2 cellular contexts compared by ENCODE assay signal in the genomic region with DNA sequence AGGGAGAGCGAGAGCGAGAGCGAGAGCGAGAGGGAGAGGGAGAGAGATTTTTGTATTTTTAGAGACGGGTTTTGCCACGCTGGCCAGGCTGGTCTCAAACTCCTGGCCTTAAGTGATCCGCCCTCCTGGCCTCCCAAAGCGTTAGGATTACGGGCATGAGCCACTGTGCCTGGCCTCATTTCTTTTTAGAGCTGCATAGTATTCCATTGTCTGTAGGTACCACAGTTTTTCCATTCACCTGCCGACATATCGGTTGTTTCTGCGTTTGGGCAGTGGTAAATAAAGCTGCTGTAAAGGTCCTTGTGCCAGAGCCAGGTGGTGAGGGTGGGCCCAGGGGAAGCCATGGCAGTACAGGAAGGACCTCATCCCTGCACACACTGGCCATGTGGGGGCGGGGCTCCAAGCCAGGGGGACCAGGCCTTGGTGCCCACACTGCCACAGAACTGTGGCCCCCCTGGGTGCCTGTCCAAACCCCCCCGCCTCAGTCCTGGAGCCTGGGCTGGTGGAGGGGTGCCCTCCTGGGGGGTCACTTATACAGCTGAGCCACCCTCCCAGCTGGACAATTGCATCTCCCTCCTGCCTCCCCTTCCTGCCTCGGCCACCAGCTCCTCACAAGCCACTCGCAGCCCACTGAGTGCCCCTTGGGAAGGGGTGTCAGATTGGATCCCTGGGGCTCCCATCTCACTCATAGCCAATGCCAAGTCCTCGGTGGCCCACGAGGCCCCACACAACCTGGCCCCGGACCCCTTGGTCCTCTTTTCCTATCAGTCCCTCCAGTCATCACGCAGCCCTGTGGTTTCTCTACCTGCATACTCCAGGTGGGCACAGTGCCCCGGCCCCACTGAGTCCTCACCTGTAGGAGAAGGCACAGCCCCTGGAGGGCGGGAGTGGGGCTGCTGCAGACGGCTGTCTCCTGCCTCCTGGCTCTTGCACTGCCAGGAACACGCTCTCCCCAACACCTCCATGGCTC.
TF ChIP-seq lines count a peak whose summit lies in the region.

No MANE protein-coding gene starts in this region.

TF ChIP-seq in HCT116, 20 proteins besides CTCF, POLR2A, EP300 and RAD21:
- TF ChIP-seq ELF1 (IDR thresholded peaks at IDR 0.05; ENCODE audit: borderline replicate concordance, low read depth) (no peak), TCF7L2 (IDR thresholded peaks at IDR 0.05; ENCODE audit: borderline replicate concordance, extremely low read depth, insufficient read depth, insufficient read length) (no peak), REST (IDR thresholded peaks at IDR 0.05; ENCODE audit: low read depth) (no peak), CEBPB (IDR thresholded peaks at IDR 0.05; ENCODE audit: low read depth) (no peak), FOSL1 (IDR thresholded peaks at IDR 0.05; ENCODE audit: low read depth) (no peak), YY1 (IDR thresholded peaks at IDR 0.05; ENCODE audit: extremely low read depth, insufficient replicate concordance, low read depth, low read length) (no peak), ATF3 (IDR thresholded peaks at IDR 0.05) (no peak), SP1 (IDR thresholded peaks at IDR 0.05; ENCODE audit: low read depth) (no peak), EZH2 (IDR thresholded peaks at IDR 0.05) (no peak)

TF ChIP-seq in K562, 482 proteins besides CTCF, POLR2A, EP300 and RAD21:
- TF ChIP-seq, protein P1, sequence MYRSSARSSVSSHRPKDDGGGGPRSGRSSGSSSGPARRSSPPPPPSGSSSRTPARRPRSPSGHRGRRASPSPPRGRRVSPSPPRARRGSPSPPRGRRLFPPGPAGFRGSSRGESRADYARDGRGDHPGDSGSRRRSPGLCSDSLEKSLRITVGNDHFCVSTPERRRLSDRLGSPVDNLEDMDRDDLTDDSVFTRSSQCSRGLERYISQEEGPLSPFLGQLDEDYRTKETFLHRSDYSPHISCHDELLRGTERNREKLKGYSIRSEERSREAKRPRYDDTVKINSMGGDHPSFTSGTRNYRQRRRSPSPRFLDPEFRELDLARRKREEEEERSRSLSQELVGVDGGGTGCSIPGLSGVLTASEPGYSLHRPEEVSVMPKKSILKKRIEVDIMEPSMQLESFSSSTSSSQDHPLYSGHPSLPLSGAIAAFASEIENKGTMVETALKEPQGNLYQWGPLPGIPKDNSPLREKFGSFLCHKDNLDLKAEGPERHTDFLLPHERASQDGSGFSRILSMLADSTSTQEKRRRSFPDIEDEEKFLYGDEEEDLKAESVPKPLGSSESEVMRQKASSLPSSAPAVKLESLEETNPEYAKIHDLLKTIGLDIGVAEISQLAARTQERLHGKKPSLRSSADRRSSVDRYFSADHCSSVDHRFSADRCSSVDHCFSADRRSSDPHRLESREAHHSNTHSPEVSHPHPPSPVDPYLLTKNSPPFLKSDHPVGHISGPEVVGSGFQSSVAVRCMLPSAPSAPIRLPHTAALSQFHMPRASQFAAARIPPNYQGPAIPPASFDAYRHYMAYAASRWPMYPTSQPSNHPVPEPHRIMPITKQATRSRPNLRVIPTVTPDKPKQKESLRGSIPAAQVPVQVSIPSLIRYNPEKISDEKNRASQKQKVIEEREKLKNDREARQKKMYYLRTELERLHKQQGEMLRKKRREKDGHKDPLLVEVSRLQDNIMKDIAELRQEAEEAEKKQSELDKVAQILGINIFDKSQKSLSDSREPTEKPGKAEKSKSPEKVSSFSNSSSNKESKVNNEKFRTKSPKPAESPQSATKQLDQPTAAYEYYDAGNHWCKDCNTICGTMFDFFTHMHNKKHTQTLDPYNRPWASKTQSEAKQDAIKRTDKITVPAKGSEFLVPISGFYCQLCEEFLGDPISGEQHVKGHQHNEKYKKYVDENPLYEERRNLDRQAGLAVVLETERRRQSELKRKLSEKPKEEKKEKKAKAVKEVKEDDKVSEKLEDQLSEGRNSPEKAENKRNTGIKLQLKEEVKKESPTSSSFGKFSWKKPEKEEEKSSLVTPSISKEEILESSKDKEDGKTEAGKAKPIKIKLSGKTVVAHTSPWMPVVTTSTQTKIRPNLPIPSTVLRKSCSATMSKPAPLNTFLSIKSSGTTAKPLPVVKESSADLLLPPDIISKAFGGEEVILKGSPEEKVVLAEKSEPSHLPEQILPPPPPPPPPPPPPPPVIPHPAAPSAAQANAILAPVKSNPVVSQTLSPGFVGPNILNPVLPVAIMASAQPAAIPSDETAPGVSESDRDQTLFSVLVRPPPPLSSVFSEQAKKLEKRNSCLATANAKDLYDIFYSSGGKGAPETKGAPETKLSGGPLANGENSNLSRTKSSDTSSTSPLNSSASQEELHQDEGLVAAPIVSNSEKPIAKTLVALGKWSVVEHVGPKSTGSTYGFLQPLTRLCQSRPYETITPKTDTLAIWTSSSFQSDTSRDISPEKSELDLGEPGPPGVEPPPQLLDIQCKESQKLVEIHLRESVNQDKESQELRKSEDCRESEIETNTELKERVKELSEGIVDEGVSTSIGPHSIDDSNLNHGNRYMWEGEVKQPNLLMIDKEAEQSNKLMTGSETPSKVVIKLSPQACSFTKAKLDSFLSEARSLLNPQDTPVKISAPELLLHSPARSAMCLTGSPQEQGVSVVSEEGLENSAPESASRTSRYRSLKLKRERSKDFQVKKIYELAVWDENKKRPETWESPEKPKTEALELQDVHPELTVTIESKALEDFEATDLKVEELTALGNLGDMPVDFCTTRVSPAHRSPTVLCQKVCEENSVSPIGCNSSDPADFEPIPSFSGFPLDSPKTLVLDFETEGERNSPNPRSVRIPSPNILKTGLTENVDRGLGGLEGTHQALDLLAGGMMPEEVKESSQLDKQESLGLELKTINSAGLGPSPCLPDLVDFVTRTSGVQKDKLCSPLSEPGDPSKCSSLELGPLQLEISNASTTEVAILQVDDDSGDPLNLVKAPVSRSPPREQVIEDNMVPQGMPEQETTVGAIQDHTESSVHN (IDR thresholded peaks at IDR 0.05; ENCODE audit: borderline replicate concordance in 1 of 2, low read depth in 1 of 2), result no peak
- TF ChIP-seq RBM17 (IDR thresholded peaks at IDR 0.05; ENCODE audit: borderline replicate concordance, low read depth, low read length) (no peak), KDM1A (IDR thresholded peaks at IDR 0.05) (0 out of 4 replicates have a peak, but pooled peaks of 1 of the 2 experiments have one; percentile 53), ZNF311 (CRISPR knock-in tag; IDR thresholded peaks at IDR 0.05) (no peak), PYGO2 (tag; IDR thresholded peaks at IDR 0.05) (no peak), ZNF146 (CRISPR knock-in tag; IDR thresholded peaks at IDR 0.05; ENCODE audit: unreplicated experiment) (peak; percentile 62)
